Comparison of ENCODE assay signal across 9 cellular contexts in the genomic region with DNA sequence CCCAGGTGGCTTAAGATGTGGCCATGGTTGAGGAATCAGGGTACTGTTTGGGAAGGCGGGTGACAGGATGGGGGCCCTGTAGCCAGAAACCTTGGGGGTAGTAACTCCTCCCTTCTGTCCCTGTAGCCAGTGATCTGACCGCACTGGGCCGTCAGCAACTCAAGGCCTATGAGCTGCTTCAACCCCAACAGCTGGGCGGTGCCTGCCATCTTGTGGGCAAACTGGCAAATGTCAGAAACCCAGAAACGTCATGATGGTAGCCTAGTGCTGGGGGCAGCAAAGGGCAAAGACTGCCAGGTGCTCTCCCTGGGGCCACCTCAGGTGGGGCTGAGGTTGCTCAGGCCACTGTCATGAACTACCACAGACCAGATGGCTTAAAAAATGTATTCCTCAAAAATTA. TPM values are rescaled to one million over a fixed set of nuclear protein-coding genes. Genes with fewer than 3 reads are reported as not detected.
DNase-seq lines count a peak whose midpoint lies in the region; ATAC-seq, FAIRE-seq and TF ChIP-seq lines count a peak whose summit lies in the region.
"Had no signal": no experiment of that assay in that cellular context is flagged by ENCODE, and none has a peak within 500 bp of the region (broad histone marks: within the 10 kb centered on the region; RNA-seq: fewer than 3 reads in every experiment).

No MANE protein-coding gene starts in this region.

- TF ChIP-seq POLR2A in K562 (conservative IDR thresholded peaks at IDR 0.05) (no peak), gastroesophageal sphincter (IDR thresholded peaks at IDR 0.05) (no peak)

- in situ Hi-C loops in K562 (cut with MboI): no loop called here

- no peak overlapping the region for H3K27ac ChIP-seq in A673 (ENCODE audit: low read depth, low read length, poor library complexity, severe bottlenecking)
- no peak overlapping the region for H3K27ac ChIP-seq in K562 (ENCODE audit: extremely low read depth, low read depth, low read length)
- no peak overlapping the region for H3K27ac ChIP-seq in gastroesophageal sphincter

- no peaks in the 10 kb centered on the region for H3K9me1 ChIP-seq in K562 (ENCODE audit: control insufficient read depth, insufficient read depth, low read length)

- TF ChIP-seq CTCF in A673 (conservative IDR thresholded peaks at IDR 0.05; ENCODE audit: low read depth, low read length) (peak; percentile 58), K562 (IDR thresholded peaks at IDR 0.05 in 2 of 3, conservative IDR thresholded peaks at IDR 0.05 in 1 of 3; ENCODE audit: insufficient read depth in 2 of 3, low read depth in 1 of 3, low read length in 3 of 3) (peak; percentile 19 to 45 (median 38); a peak in 3 of 6 replicates), gastroesophageal sphincter (IDR thresholded peaks at IDR 0.05) (peak in 1 of 4 experiments; percentile 11)

- peaks cover 6% of the 10 kb centered on the region for H3K4me1 ChIP-seq in A673 (ENCODE audit: insufficient read depth, low read length, poor library complexity, severe bottlenecking)
- H3K4me1 ChIP-seq in K562 (replicated peaks in 1 of 2; ENCODE audit: control insufficient read depth in 2 of 2, insufficient read depth in 2 of 2, low read length in 2 of 2): peaks cover 8 to 25% of the 10 kb centered on the region in 2 experiments; a peak in 4 of 5 replicates
- peaks cover 0 to 45% (median 19%) of the 10 kb centered on the region in 3 donors for H3K4me1 ChIP-seq in gastroesophageal sphincter

- no peak for ATAC-seq in K562
- ATAC-seq in GM18858 (IDR thresholded peaks at IDR 0.05; ENCODE audit: unreplicated experiment): no peak
- ATAC-seq in gastroesophageal sphincter: no peak

- FAIRE-seq in K562 (lab: Jason Lieb, UNC): no peak

- H3K27me3 ChIP-seq in A673 (replicated peaks; ENCODE audit: insufficient read depth, low read depth, low read length, poor library complexity) (no peaks in the 10 kb centered on the region), K562 (ENCODE audit: control insufficient read depth in 2 of 2, insufficient read depth in 2 of 2, low read length in 2 of 2) (no peaks in the 10 kb centered on the region), gastroesophageal sphincter (no peaks in the 10 kb centered on the region)

- BruUV-seq in A673 (replicated peaks; lab: Mats Ljungman, UMichigan): no TSS peak
- no TSS peak for BruUV-seq in K562 (replicated peaks; lab: Mats Ljungman, UMichigan)

- no peak for TF ChIP-seq EP300 in K562 (IDR thresholded peaks at IDR 0.05; ENCODE audit: low read length)
- no peak for TF ChIP-seq EP300 in gastroesophageal sphincter (IDR thresholded peaks at IDR 0.05)

- peaks cover 62% of the 10 kb centered on the region for H3K79me2 ChIP-seq in K562 (ENCODE audit: control insufficient read depth, insufficient read depth, low read length)

- TF ChIP-seq RAD21 in K562 (CRISPR knock-in tag; conservative IDR thresholded peaks at IDR 0.05 in 1 of 2, IDR thresholded peaks at IDR 0.05 in 1 of 2): no peak

- POLR2A ChIA-PET in A673 (lab: Charles Lee; ENCODE audit: low non-redundant PET) (no interaction called here), K562 (lab: Yijun Ruan, JAX) (interaction anchor here (1.1 to 1.3 kb wide), 2 partner anchors 11 to 14 kb away, joined by 3 read pairs; no protein-coding TSS in a partner anchor)

- peak overlapping the region in 1 of 2 experiments; percentile 76; a peak in 2 of 4 replicates for H3K9ac ChIP-seq in K562 (ENCODE audit: insufficient read depth in 1 of 2, low read depth in 2 of 2, low read length in 2 of 2)

- H3K4me3 ChIP-seq in A673 (ENCODE audit: low read depth, low read length, poor library complexity, severe bottlenecking): no peak overlapping the region
- H3K4me3 ChIP-seq in K562: no peak overlapping the region
- H3K4me3 ChIP-seq in gastroesophageal sphincter: no peak overlapping the region

- CTCF ChIA-PET in A673 (lab: Charles Lee): no interaction called here
- CTCF ChIA-PET in K562 (lab: Yijun Ruan, JAX; ENCODE audit: low intra/inter-chr PET ratio): interaction anchor here (1.0 kb wide), 1 partner anchor 49 kb away, joined by 3 read pairs; no protein-coding TSS in a partner anchor

- peaks cover 7% of the 10 kb centered on the region; the same call in 1 of the 2 replicates for H4K20me1 ChIP-seq in K562 (replicated peaks; ENCODE audit: control insufficient read depth, insufficient read depth, low read length)

- 69% methylated on average over 2 of the region's 5 CpGs for WGBS in K562 (ENCODE audit: insufficient coverage, low coverage, missing lambda C conversion rate)
- 67% methylated on average over 1 of the region's 5 CpGs; no CpG with 5 or more reads in 1 of the 2 donors for WGBS in gastroesophageal sphincter (ENCODE audit: low coverage in 1 of 2), 2 donors

- H3K36me3 ChIP-seq in A673 (ENCODE audit: insufficient read depth, low read length, poor library complexity, severe bottlenecking): peaks cover 18% of the 10 kb centered on the region
- peaks cover 51% of the 10 kb centered on the region; the same call in 2 of the 3 replicates for H3K36me3 ChIP-seq in K562 (ENCODE audit: control insufficient read depth, insufficient read depth, low read length)
- H3K36me3 ChIP-seq in gastroesophageal sphincter: peaks cover 0 to 51% of the 10 kb centered on the region in 2 donors

- DNase-seq in A673 (ENCODE audit: low spot score) (peak; percentile 68), EL (peak; percentile 47), NCI-H69 (lab: John Stamatoyannopoulos, UW) (peak; percentile 62), K562 (ENCODE audit: extremely low read depth in 1 of 4, low spot score in 3 of 4) (no peak), lung microvascular endothelial cell (ENCODE audit: low read depth in 2 of 2) (peak; percentile 66 to 73), DMS153 treated with DMSO at 0.1 percent for 48 hours (lab: John Stamatoyannopoulos, UW; ENCODE audit: unreplicated experiment) (no peak)

- intact Hi-C loops in A673 (cut with micrococcal nuclease; ENCODE audit: unreplicated experiment): loop anchor here (5.0 to 10.0 kb wide), 2 partner anchors 323 to 451 kb away; no protein-coding TSS in a partner anchor
- intact Hi-C loops in K562 (cut with micrococcal nuclease): loop anchor here (5.0 kb wide), 1 partner anchor 222 kb away; a partner anchor contains a TSS

- H3K4me2 ChIP-seq in K562 (ENCODE audit: insufficient read depth, low read length): no peak overlapping the region

- H3K9me3 ChIP-seq in A673 (ENCODE audit: low read depth, low read length, poor library complexity, severe bottlenecking) (no peaks in the 10 kb centered on the region), K562 (replicated peaks; ENCODE audit: control insufficient read depth, insufficient read depth, low read depth, low read length) (no peaks in the 10 kb centered on the region), gastroesophageal sphincter (no peaks in the 10 kb centered on the region)

- no peak overlapping the region for H2AFZ ChIP-seq in K562 (ENCODE audit: low read depth, low read length)

RNA-seq across cellular contexts. Expression of a gene that starts 3.5 kb away (rescaled TPM):
- total RNA-seq in A673 (2021) (244 and 267 TPM in 2 replicates), K562 (2014; rRNA removed) (239 and 305 TPM in 2 replicates), K562 (2014; rRNA removed; fragmentation: Illumina TruSeq; extraction: Trizol) (19.2 and 33.2 TPM in 2 replicates), K562 (2015; rRNA removed; fragmentation: Illumina TruSeq; extraction: Trizol) (130 and 147 TPM in 2 replicates), K562 (2021) (273 and 289 TPM in 2 replicates), lung microvascular endothelial cell (145 and 149 TPM in 2 replicates), gastroesophageal sphincter (100 to 1,000 TPM; 121 to 195 (median 152) TPM)
- 63.5 and 278 TPM in 2 replicates for total RNA-seq in K562 (2011; cell fraction: chromatin; rRNA removed; ENCODE audit: low replicate concordance)
- 249 and 252 TPM in 2 replicates for total RNA-seq in K562 (2011; cell fraction: nucleolus; rRNA removed)
- total RNA-seq in K562 (2011; cell fraction: nucleoplasm; rRNA removed): 127 and 141 TPM in 2 replicates
- polyA plus RNA-seq in K562 (2011; rRNA removed) (159 and 263 TPM in 2 replicates), K562 (2014; fragmentation: Illumina TruSeq; extraction: Trizol) (50.1 and 152 TPM in 2 replicates), K562 (2014; fragmentation: Nextera tagmentation; extraction: Ambion mirVana) (10 to 100 TPM in 1 of 2 experiments, 1 to 10 TPM in 1; 5.8 to 18.3 TPM), K562 (2014; rRNA removed) (230 and 233 TPM in 2 replicates)
- 307 and 533 TPM in 2 replicates for polyA plus RNA-seq in K562 (2011; cell fraction: cytosol; rRNA removed)
- 164 and 210 TPM in 2 replicates for polyA plus RNA-seq in K562 (2011; cell fraction: nucleus; rRNA removed)
- polyA plus RNA-seq in K562 (2012): 176 and 372 TPM in 2 replicates
- 43.6 and 67.0 TPM in 2 replicates for polyA minus RNA-seq in K562 (2011; rRNA and poly(A)+ RNA removed)
- 103 and 143 TPM in 2 replicates for polyA minus RNA-seq in K562 (2011; cell fraction: cytosol; rRNA and poly(A)+ RNA removed)
- 49.1 and 66.3 TPM in 2 replicates for polyA minus RNA-seq in K562 (2011; cell fraction: nucleus; rRNA and poly(A)+ RNA removed)

RNA-seq across cellular contexts. Expression of a gene that starts 3.9 kb away (rescaled TPM):
- total RNA-seq in A673 (2021) (61.1 and 68.8 TPM in 2 replicates), K562 (2014; rRNA removed) (113 and 149 TPM in 2 replicates), K562 (2014; rRNA removed; fragmentation: Illumina TruSeq; extraction: Trizol) (26.2 and 45.7 TPM in 2 replicates), K562 (2015; rRNA removed; fragmentation: Illumina TruSeq; extraction: Trizol) (51.1 and 57.8 TPM in 2 replicates), K562 (2021) (78.9 and 88.6 TPM in 2 replicates), lung microvascular endothelial cell (38.6 and 40.3 TPM in 2 replicates), gastroesophageal sphincter (10 to 100 TPM; 36.1 to 61.0 (median 46.9) TPM)
- total RNA-seq in K562 (2011; cell fraction: chromatin; rRNA removed; ENCODE audit: low replicate concordance): 17.3 and 60.1 TPM in 2 replicates
- total RNA-seq in K562 (2011; cell fraction: nucleolus; rRNA removed): 53.9 and 64.9 TPM in 2 replicates
- 23.2 and 29.4 TPM in 2 replicates for total RNA-seq in K562 (2011; cell fraction: nucleoplasm; rRNA removed)
- polyA plus RNA-seq in K562 (2011; rRNA removed) (35.6 and 43.2 TPM in 2 replicates), K562 (2014; fragmentation: Illumina TruSeq; extraction: Trizol) (33.3 and 53.3 TPM in 2 replicates), K562 (2014; fragmentation: Nextera tagmentation; extraction: Ambion mirVana) (1 to 10 TPM; 1.1 to 6.3 TPM), K562 (2014; rRNA removed) (61.3 and 65.9 TPM in 2 replicates)
- 53.9 and 97.8 TPM in 2 replicates for polyA plus RNA-seq in K562 (2011; cell fraction: cytosol; rRNA removed)
- 37.4 and 64.0 TPM in 2 replicates for polyA plus RNA-seq in K562 (2011; cell fraction: nucleus; rRNA removed)
- 53.0 and 58.9 TPM in 2 replicates for polyA plus RNA-seq in K562 (2012)
- 27.6 and 57.1 TPM in 2 replicates for polyA minus RNA-seq in K562 (2011; rRNA and poly(A)+ RNA removed)
- 34.9 and 39.1 TPM in 2 replicates for polyA minus RNA-seq in K562 (2011; cell fraction: cytosol; rRNA and poly(A)+ RNA removed)
- 23.5 and 26.5 TPM in 2 replicates for polyA minus RNA-seq in K562 (2011; cell fraction: nucleus; rRNA and poly(A)+ RNA removed)

RNA-seq across cellular contexts. Expression of a gene that starts 19.7 kb away (rescaled TPM):
- total RNA-seq in A673 (2021) (10.0 and 11.4 TPM in 2 replicates), K562 (2014; rRNA removed) (0.86 TPM in 2 replicates), K562 (2014; rRNA removed; fragmentation: Illumina TruSeq; extraction: Trizol) (0.13 and 0.33 TPM in 2 replicates), K562 (2015; rRNA removed; fragmentation: Illumina TruSeq; extraction: Trizol) (0.43 and 1.4 TPM in 2 replicates), K562 (2021) (1.5 and 1.7 TPM in 2 replicates), lung microvascular endothelial cell (2.4 and 5.6 TPM in 2 replicates), gastroesophageal sphincter (1 to 10 TPM in 1 of 4 donors, under 1 TPM in 2, not detected in 1; 0.73 to 1.3 (median 0.81) TPM)
- 1.3 and 6.2 TPM in 2 replicates for total RNA-seq in K562 (2011; cell fraction: chromatin; rRNA removed; ENCODE audit: low replicate concordance)
- 4.2 and 5.0 TPM in 2 replicates for total RNA-seq in K562 (2011; cell fraction: nucleolus; rRNA removed)
- 1.5 and 3.7 TPM in 2 replicates for total RNA-seq in K562 (2011; cell fraction: nucleoplasm; rRNA removed)
- polyA plus RNA-seq in K562 (2011; rRNA removed) (1.5 and 3.8 TPM in 2 replicates), K562 (2014; fragmentation: Illumina TruSeq; extraction: Trizol) (0.80 and 1.7 TPM in 2 replicates), K562 (2014; fragmentation: Nextera tagmentation; extraction: Ambion mirVana) (not detected), K562 (2014; rRNA removed) (1.1 TPM in 2 replicates)
- polyA plus RNA-seq in K562 (2011; cell fraction: cytosol; rRNA removed): 5.5 and 5.7 TPM in 2 replicates
- polyA plus RNA-seq in K562 (2011; cell fraction: nucleus; rRNA removed): 3.7 and 4.0 TPM in 2 replicates
- 0.71 and 0.87 TPM in 2 replicates for polyA plus RNA-seq in K562 (2012)
- 1.1 and 2.3 TPM in 2 replicates for polyA minus RNA-seq in K562 (2011; rRNA and poly(A)+ RNA removed)
- polyA minus RNA-seq in K562 (2011; cell fraction: cytosol; rRNA and poly(A)+ RNA removed): 1.2 and 3.5 TPM in 2 replicates
- polyA minus RNA-seq in K562 (2011; cell fraction: nucleus; rRNA and poly(A)+ RNA removed): 0.40 and 0.78 TPM in 2 replicates
- total RNA-seq: subcutaneous adipose tissue had no signal

RNA-seq across cellular contexts. Expression of a gene that starts 25.4 kb away (rescaled TPM):
- total RNA-seq in A673 (2021) (23.9 and 31.0 TPM in 2 replicates), K562 (2014; rRNA removed) (4.2 and 6.8 TPM in 2 replicates), K562 (2014; rRNA removed; fragmentation: Illumina TruSeq; extraction: Trizol) (1.2 and 1.3 TPM in 2 replicates), K562 (2015; rRNA removed; fragmentation: Illumina TruSeq; extraction: Trizol) (1.5 and 2.7 TPM in 2 replicates), K562 (2021) (3.4 and 4.1 TPM in 2 replicates), lung microvascular endothelial cell (124 and 279 TPM in 2 replicates), gastroesophageal sphincter (10 to 100 TPM; 22.7 to 48.5 (median 33.2) TPM)
- 9.9 and 22.2 TPM in 2 replicates for total RNA-seq in K562 (2011; cell fraction: chromatin; rRNA removed; ENCODE audit: low replicate concordance)
- 12.0 and 12.4 TPM in 2 replicates for total RNA-seq in K562 (2011; cell fraction: nucleolus; rRNA removed)
- total RNA-seq in K562 (2011; cell fraction: nucleoplasm; rRNA removed): 9.1 and 12.6 TPM in 2 replicates
- polyA plus RNA-seq in K562 (2011; rRNA removed) (5.1 and 10.3 TPM in 2 replicates), K562 (2014; fragmentation: Illumina TruSeq; extraction: Trizol) (2.9 and 4.7 TPM in 2 replicates), K562 (2014; fragmentation: Nextera tagmentation; extraction: Ambion mirVana) (not detected), K562 (2014; rRNA removed) (3.7 and 6.4 TPM in 2 replicates)
- 9.6 and 10.5 TPM in 2 replicates for polyA plus RNA-seq in K562 (2011; cell fraction: cytosol; rRNA removed)
- 9.2 and 20.4 TPM in 2 replicates for polyA plus RNA-seq in K562 (2011; cell fraction: nucleus; rRNA removed)
- polyA plus RNA-seq in K562 (2012): 2.4 and 5.5 TPM in 2 replicates
- 2.5 and 2.9 TPM in 2 replicates for polyA minus RNA-seq in K562 (2011; rRNA and poly(A)+ RNA removed)
- 3.3 and 6.9 TPM in 2 replicates for polyA minus RNA-seq in K562 (2011; cell fraction: cytosol; rRNA and poly(A)+ RNA removed)
- polyA minus RNA-seq in K562 (2011; cell fraction: nucleus; rRNA and poly(A)+ RNA removed): 3.4 and 8.3 TPM in 2 replicates

Comparison
In these comparisons a context has a peak if more than half of its experiments do, and no peak if none do; other contexts are left out.
1. DNase-seq: peak in A673 (single experiment), EL (single experiment), NCI-H69 (single experiment) and lung microvascular endothelial cell (2 of 2); none in K562 (0 of 4) and DMS153 treated with DMSO at 0.1 percent for 48 hours (single experiment).